ENCODE assay signal across 7 cellular contexts in genomic region chr15:83010709-83011270, GRCh38.
DNase-seq lines count a peak whose midpoint lies in the region; ATAC-seq lines count a peak whose summit lies in the region.

No MANE protein-coding gene starts in this region.

- H3K4me3 ChIP-seq in iPS-18c (ENCODE audit: insufficient read depth, low read depth, low read length) (peak overlapping the region; percentile 99), skin epidermis (peak overlapping the region; percentile 86 to 100 (median 98))

- peak overlapping the region; percentile 68 to 96 (median 89) for H3K27ac ChIP-seq in skin epidermis

- in situ Hi-C loops in T47D (cut with HindIII; ENCODE audit: low pct_unique_long_range_greater_than_20kb, low sequenced_read_pairs) = no loop called here

- ATAC-seq in GM18502 (IDR thresholded peaks at IDR 0.05; ENCODE audit: poor library complexity, unreplicated experiment) = peak; percentile 69
- peak; percentile 57 for ATAC-seq in HG02852 (IDR thresholded peaks at IDR 0.05; ENCODE audit: unreplicated experiment)

- H3K9me3 ChIP-seq in iPS-18c (ENCODE audit: control insufficient read depth, insufficient read depth, low read length) = no peaks in the 10 kb centered on the region

- DNase-seq in NCI-H146 treated with DMSO at 0.1 percent for 48 hours (lab: John Stamatoyannopoulos, UW; ENCODE audit: unreplicated experiment) (peak; percentile 43), UCSD-AML1 (lab: John Stamatoyannopoulos, UW; ENCODE audit: unreplicated experiment) (peak; percentile 80), T47D (ENCODE audit: low read depth in 1 of 2, low spot score in 1 of 2) (peak; percentile 49 to 71)

Comparison
In these comparisons a context has a peak if more than half of its experiments do, and no peak if none do; other contexts are left out.
1. Peak in every context shown above with its lines: DNase-seq, ATAC-seq, H3K4me3 ChIP-seq and H3K27ac ChIP-seq.